In genomic region chr12:70157099-70157498, GRCh38 we compare ENCODE assay signal across 23 cellular contexts.
"Had no signal": no experiment of that assay in that cellular context is flagged by ENCODE, and none has a peak within 500 bp of the region (broad histone marks: within the 10 kb centered on the region; RNA-seq: fewer than 3 reads in every experiment).

No MANE protein-coding gene starts in this region.

- H3K27ac ChIP-seq: ascending aorta, brain microvascular endothelial cell had no signal

- H3K27me3 ChIP-seq: ascending aorta, brain microvascular endothelial cell had no signal

- H3K36me3 ChIP-seq: ascending aorta, brain microvascular endothelial cell had no signal

- DNase-seq: activated CD4-positive, alpha-beta memory T cell treated with anti-CD3 and anti-CD28 coated beads for 36 hours; activated CD4-positive, alpha-beta T cell treated with anti-CD3 and anti-CD28 coated beads for 36 hours; activated CD4-positive, alpha-beta T cell treated with anti-CD3 and anti-CD28 coated beads, Interleukin-2, amount 10 ng/mL, durations not matched to agents 24 days and 14 days; activated CD4-positive, CD25-positive, alpha-beta regulatory T cell; activated CD4-positive, CD25-positive, alpha-beta regulatory T cell treated with anti-CD3 and anti-CD28 coated beads, Interleukin-2, amount 50 U/mL, for 72 hours; activated CD8-positive, alpha-beta memory T cell treated with anti-CD3 and anti-CD28 coated beads, Interleukin-2, amount 10 ng/mL, durations not matched to agents 7 days and 5 days; activated CD8-positive, alpha-beta memory T cell treated with anti-CD3 and anti-CD28 coated beads, Interleukin-2, amount 50 U/mL, for 4 hours; activated CD8-positive, alpha-beta T cell treated with anti-CD3 and anti-CD28 coated beads, Interleukin-2, amount 10 ng/mL, durations not matched to agents 7 days and 5 days; activated effector memory CD4-positive, alpha-beta T cell treated with anti-CD3 and anti-CD28 coated beads, Interleukin-2, amount 50 U/mL, for 16 hours; activated naive CD4-positive, alpha-beta T cell treated with anti-CD3 and anti-CD28 coated beads for 36 hours; activated naive CD8-positive, alpha-beta T cell treated with anti-CD3 and anti-CD28 coated beads, Interleukin-2, amount 10 ng/mL, durations not matched to agents 7 days and 5 days; activated T-cell treated with anti-CD3 and anti-CD28 coated beads, Interleukin-2, amount 50 U/mL, for 1 hour; activated T-cell treated with anti-CD3 and anti-CD28 coated beads, Interleukin-2, amount 50 U/mL, for 48 hours; brain microvascular endothelial cell; cortex of kidney; dermis blood vessel endothelial cell; effector CD8-positive, alpha-beta T cell; foreskin fibroblast; head of caudate nucleus; T-helper 2 cell had no signal

- H3K4me3 ChIP-seq: ascending aorta had no signal

- ATAC-seq: activated CD4-positive, alpha-beta T cell treated with anti-CD3 and anti-CD28 coated beads for 36 hours; activated CD8-positive, alpha-beta memory T cell treated with anti-CD3 and anti-CD28 coated beads, Interleukin-2, amount 10 ng/mL, durations not matched to agents 7 days and 5 days; activated CD8-positive, alpha-beta T cell treated with anti-CD3 and anti-CD28 coated beads, Interleukin-2, amount 10 ng/mL, durations not matched to agents 7 days and 5 days; activated naive CD4-positive, alpha-beta T cell treated with anti-CD3 and anti-CD28 coated beads, Interleukin-2, amount 50 U/mL, for 72 hours; esophagus mucosa had no signal

- H3K4me1 ChIP-seq: ascending aorta had no signal
